8 cellular contexts compared by ENCODE assay signal in genomic region chr18:50287028-50287440, GRCh38. TPM values are rescaled to one million over a fixed set of nuclear protein-coding genes. Genes with fewer than 3 reads are reported as not detected.
DNase-seq lines count a peak whose midpoint lies in the region; ATAC-seq and TF ChIP-seq lines count a peak whose summit lies in the region.

No MANE protein-coding gene starts in this region.

- TF ChIP-seq CTCF in activated CD8-positive, alpha-beta T cell treated with anti-CD3 and anti-CD28 coated beads for 36 hours (IDR thresholded peaks at IDR 0.05) = no peak
- no peak for TF ChIP-seq CTCF in cardiac muscle cell (IDR thresholded peaks at IDR 0.05; ENCODE audit: low read depth, low read length)
- no peak for TF ChIP-seq CTCF in retinal pigment epithelial cell (conservative IDR thresholded peaks at IDR 0.05; ENCODE audit: low read depth, low read length)

- H3K9me3 Mint-ChIP-seq in activated CD8-positive, alpha-beta T cell treated with anti-CD3 and anti-CD28 coated beads for 36 hours = no peaks in the 10 kb centered on the region

- H3K36me3 ChIP-seq in cardiac muscle cell = peaks cover 3% of the 10 kb centered on the region

- intact Hi-C loops in activated CD8-positive, alpha-beta T cell treated with anti-CD3 and anti-CD28 coated beads for 36 hours (cut with micrococcal nuclease) = loop anchor here (1.0 kb wide), 1 partner anchor 21 kb away; the partner anchor contains the start of gene CFAP53

- DNase-seq in NCI-H510A (lab: John Stamatoyannopoulos, UW) (peak; percentile 5), NCI-H510A treated with DMSO at 0.1 percent for 48 hours (lab: John Stamatoyannopoulos, UW) (no peak), cardiac muscle cell (ENCODE audit: low read depth in 1 of 2, low spot score in 1 of 2) (no peak), retinal pigment epithelial cell (ENCODE audit: low read depth) (no peak)
- no peak for DNase-seq in activated CD8-positive, alpha-beta T cell treated with anti-CD3 and anti-CD28 coated beads for 36 hours

- peak overlapping the region; percentile 95 for H3K27ac Mint-ChIP-seq in activated CD8-positive, alpha-beta T cell treated with anti-CD3 and anti-CD28 coated beads for 36 hours

- H3K4me3 ChIP-seq in cardiac muscle cell (peak overlapping the region; percentile 66), retinal pigment epithelial cell (ENCODE audit: low read length) (peak overlapping the region; percentile 94)

- no peak overlapping the region for H3K27ac ChIP-seq in cardiac muscle cell

- ATAC-seq in activated CD8-positive, alpha-beta T cell treated with anti-CD3 and anti-CD28 coated beads for 36 hours = no peak
- no peak for ATAC-seq in HG03457 (IDR thresholded peaks at IDR 0.05; ENCODE audit: unreplicated experiment)
- no peak for ATAC-seq in GM21786 (IDR thresholded peaks at IDR 0.05; ENCODE audit: unreplicated experiment)
- no peak for ATAC-seq in HG03439 (IDR thresholded peaks at IDR 0.05; ENCODE audit: unreplicated experiment)

- H3K36me3 Mint-ChIP-seq in activated CD8-positive, alpha-beta T cell treated with anti-CD3 and anti-CD28 coated beads for 36 hours (ENCODE audit: low read depth) = peaks cover 50% of the 10 kb centered on the region

- H3K4me1 ChIP-seq in cardiac muscle cell (ENCODE audit: low read depth) = no peaks in the 10 kb centered on the region

- no peaks in the 10 kb centered on the region for H3K9me3 ChIP-seq in cardiac muscle cell (ENCODE audit: low read depth)

- POLR2A ChIA-PET in activated CD8-positive, alpha-beta T cell treated with anti-CD3 and anti-CD28 coated beads for 36 hours (lab: Charles Lee) = no interaction called here

- H3K27me3 Mint-ChIP-seq in activated CD8-positive, alpha-beta T cell treated with anti-CD3 and anti-CD28 coated beads for 36 hours = no peaks in the 10 kb centered on the region

- CTCF ChIA-PET in activated CD8-positive, alpha-beta T cell treated with anti-CD3 and anti-CD28 coated beads for 36 hours (lab: Charles Lee) = no interaction called here

- H3K4me3 Mint-ChIP-seq in activated CD8-positive, alpha-beta T cell treated with anti-CD3 and anti-CD28 coated beads for 36 hours = peak overlapping the region; percentile 96

- H3K27me3 ChIP-seq in cardiac muscle cell = no peaks in the 10 kb centered on the region

- peaks cover 39% of the 10 kb centered on the region for H3K4me1 Mint-ChIP-seq in activated CD8-positive, alpha-beta T cell treated with anti-CD3 and anti-CD28 coated beads for 36 hours (ENCODE audit: low read depth)

RNA-seq across cellular contexts. Expression of gene CXXC1, which starts 0.5 kb away (rescaled TPM):
- 10 to 100 TPM; 87.0 to 88.0 TPM for total RNA-seq in activated CD8-positive, alpha-beta T cell treated with anti-CD3 and anti-CD28 coated beads for 36 hours
- 72.3 and 89.1 TPM in 2 replicates for total RNA-seq in cardiac muscle cell
- 91.4 and 95.6 TPM in 2 replicates for polyA plus RNA-seq in cardiac muscle cell

RNA-seq across cellular contexts. Expression of gene MBD1, which starts 5.7 kb away (rescaled TPM):
- total RNA-seq in activated CD8-positive, alpha-beta T cell treated with anti-CD3 and anti-CD28 coated beads for 36 hours = 10 to 100 TPM; 67.4 to 69.0 TPM
- total RNA-seq in cardiac muscle cell = 113 and 167 TPM in 2 replicates
- polyA plus RNA-seq in cardiac muscle cell = 78.9 and 79.7 TPM in 2 replicates

RNA-seq across cellular contexts. Expression of gene CFAP53, which starts 20.7 kb away (rescaled TPM):
- total RNA-seq in activated CD8-positive, alpha-beta T cell treated with anti-CD3 and anti-CD28 coated beads for 36 hours = under 1 TPM; 0.27 to 0.76 TPM
- total RNA-seq in cardiac muscle cell = 0.56 and 3.9 TPM in 2 replicates
- polyA plus RNA-seq in cardiac muscle cell = 1.0 and 1.6 TPM in 2 replicates
